Comparison of ENCODE assay signal across 8 cellular contexts in the genomic region with DNA sequence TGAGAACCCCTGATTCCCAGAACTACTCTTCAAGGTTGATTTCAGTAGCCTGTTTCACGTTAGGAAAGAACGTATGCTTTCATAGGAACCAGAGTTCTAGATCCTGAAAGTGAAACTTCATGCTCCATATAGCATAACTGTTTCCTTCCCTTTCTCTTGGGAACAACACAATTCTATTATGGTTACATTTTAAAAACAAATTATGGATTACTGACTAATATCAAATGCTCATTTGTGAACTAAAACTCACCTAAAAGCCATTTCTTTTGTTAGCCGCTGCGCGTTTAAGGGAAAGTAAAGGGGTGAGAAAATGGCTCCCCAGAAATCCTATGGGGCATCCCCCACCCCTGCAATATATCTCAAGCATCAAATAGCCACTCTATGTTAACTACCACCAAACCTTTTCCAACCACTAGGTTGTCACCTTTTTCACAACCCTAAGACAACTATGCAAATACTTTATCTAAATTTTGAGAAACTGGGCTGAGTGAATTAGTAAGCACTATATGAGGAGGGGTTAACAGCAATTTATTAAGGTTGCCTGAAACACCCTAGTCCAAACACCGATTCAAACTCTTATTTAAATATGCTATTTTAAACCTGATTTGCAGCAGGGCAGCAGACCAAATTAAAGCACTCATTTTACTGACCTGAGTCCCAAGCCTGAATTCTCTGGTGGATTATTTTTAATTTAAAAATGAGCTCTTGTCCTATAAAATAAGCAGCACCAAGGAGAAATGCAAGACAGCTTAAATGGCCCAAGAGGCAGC. TPM values are rescaled to one million over a fixed set of nuclear protein-coding genes. Genes with fewer than 3 reads are reported as not detected.
A peak's percentile ranks its signal among the peaks of the same experiment; 100 is the strongest.
DNase-seq lines count a peak whose midpoint lies in the region; ATAC-seq, FAIRE-seq and TF ChIP-seq lines count a peak whose summit lies in the region.

No MANE protein-coding gene starts in this region.

- intact Hi-C loops in CD4-positive, alpha-beta T cell (cut with DNase I, micrococcal nuclease), result loop anchor here (2.0 to 10.0 kb wide), 8 partner anchors 22 to 1636 kb away; partner anchors contain the start of genes ERICH6 (in 1 of the 2), HPS3 (in 1 of the 2), PFN2 (in 1 of the 2) and RNF13 (in 1 of the 2)

- ATAC-seq in CD4-positive, alpha-beta T cell (ENCODE audit: poor library complexity), result no peak
- peak; percentile 44 for ATAC-seq in GM21360 (IDR thresholded peaks at IDR 0.05; ENCODE audit: unreplicated experiment)

- H3K4me1 Mint-ChIP-seq in CD4-positive, alpha-beta T cell (ENCODE audit: low read depth), result peaks cover 73% of the 10 kb centered on the region
- peaks cover 23% of the 10 kb centered on the region for H3K4me1 Mint-ChIP-seq in astrocyte (ENCODE audit: low read depth, unreplicated experiment)
- H3K4me1 Mint-ChIP-seq in mesothelial cell of epicardium, result peaks cover 30% of the 10 kb centered on the region

- H3K36me3 Mint-ChIP-seq in CD4-positive, alpha-beta T cell (ENCODE audit: low read depth), result peaks cover 69% of the 10 kb centered on the region
- H3K36me3 Mint-ChIP-seq in astrocyte (ENCODE audit: low read depth, unreplicated experiment) (peaks cover 4% of the 10 kb centered on the region), mesothelial cell of epicardium (peaks cover 5% of the 10 kb centered on the region)

- no peaks in the 10 kb centered on the region for H3K36me3 ChIP-seq in astrocyte (ENCODE audit: insufficient read depth, low read length)

- H3K27ac ChIP-seq in CD4-positive, alpha-beta T cell (ENCODE audit: low read depth, low read length), result peak overlapping the region; percentile 40
- no peak overlapping the region for H3K27ac ChIP-seq in astrocyte (ENCODE audit: low read depth, low read length)

- no peaks in the 10 kb centered on the region for H3K27me3 Mint-ChIP-seq in CD4-positive, alpha-beta T cell
- H3K27me3 Mint-ChIP-seq in astrocyte (ENCODE audit: low read depth, unreplicated experiment) (no peaks in the 10 kb centered on the region), mesothelial cell of epicardium (ENCODE audit: low read depth) (no peaks in the 10 kb centered on the region)

- peak overlapping the region; percentile 74 for H3K4me3 ChIP-seq in Jurkat, Clone E6-1 (ENCODE audit: low read length)
- peak overlapping the region; percentile 86 for H3K4me3 ChIP-seq in astrocyte (ENCODE audit: insufficient read depth, low read depth, low read length)

- H3K27me3 ChIP-seq in CD4-positive, alpha-beta T cell (ENCODE audit: control insufficient read depth, insufficient read depth, low read length), result no peaks in the 10 kb centered on the region
- no peaks in the 10 kb centered on the region for H3K27me3 ChIP-seq in astrocyte (ENCODE audit: insufficient read depth, low read length)

- TF ChIP-seq CTCF in CD4-positive, alpha-beta T cell (IDR thresholded peaks at IDR 0.05), result no peak
- TF ChIP-seq CTCF in astrocyte (IDR thresholded peaks at IDR 0.05; ENCODE audit: insufficient read depth, low read depth, low read length) (no peak), mesothelial cell of epicardium (IDR thresholded peaks at IDR 0.05; ENCODE audit: unreplicated experiment) (no peak)

- DNase-seq in CD4-positive, alpha-beta T cell, result no peak
- no peak for DNase-seq in Jurkat, Clone E6-1 (ENCODE audit: low read depth, low spot score)
- DNase-seq in astrocyte (ENCODE audit: low read depth) (no peak), mesothelial cell of epicardium (ENCODE audit: low spot score in 2 of 2, unreplicated experiment in 2 of 2) (no peak), HuH-7 (ENCODE audit: low spot score) (no peak), UCSD-AML1 (lab: John Stamatoyannopoulos, UW; ENCODE audit: unreplicated experiment) (no peak), NCI-H2107 (lab: John Stamatoyannopoulos, UW) (no peak)

- H3K9ac ChIP-seq in astrocyte (ENCODE audit: low read length), result peak overlapping the region; percentile 89

- POLR2A ChIA-PET in CD4-positive, alpha-beta T cell (lab: Charles Lee), result interaction anchor here (3.5 to 7.0 kb wide), 6 partner anchors 8 to 351 kb away, joined by 11 to 146 read pairs (median 64); partner anchors contain the start of genes EIF2A, ERICH6, SELENOT and SERP1

- H2AFZ ChIP-seq in astrocyte (ENCODE audit: low read depth, low read length), result no peak overlapping the region

- H4K20me1 ChIP-seq in astrocyte (ENCODE audit: insufficient read depth, low read length), result peaks cover 53% of the 10 kb centered on the region

- H3K4me2 ChIP-seq in astrocyte (ENCODE audit: low read length), result peak overlapping the region; percentile 96

- peak overlapping the region; percentile 94 for H3K4me3 Mint-ChIP-seq in CD4-positive, alpha-beta T cell
- H3K4me3 Mint-ChIP-seq in astrocyte (ENCODE audit: unreplicated experiment) (peak overlapping the region; percentile 95), mesothelial cell of epicardium (peak overlapping the region; percentile 94)

- peak overlapping the region; percentile 88 for H3K27ac Mint-ChIP-seq in CD4-positive, alpha-beta T cell
- H3K27ac Mint-ChIP-seq in astrocyte (ENCODE audit: unreplicated experiment) (peak overlapping the region; percentile 34), mesothelial cell of epicardium (no peak overlapping the region)

- H3K9me3 Mint-ChIP-seq in CD4-positive, alpha-beta T cell, result no peaks in the 10 kb centered on the region
- H3K9me3 Mint-ChIP-seq in astrocyte (ENCODE audit: unreplicated experiment) (no peaks in the 10 kb centered on the region), mesothelial cell of epicardium (no peaks in the 10 kb centered on the region)

- H3K4me1 ChIP-seq in astrocyte (ENCODE audit: insufficient read depth, low read length), result peaks cover 16% of the 10 kb centered on the region

- FAIRE-seq in astrocyte (lab: Jason Lieb, UNC), result no peak

- CTCF ChIA-PET in CD4-positive, alpha-beta T cell (lab: Charles Lee), result interaction anchor here (1.1 to 2.3 kb wide), 5 partner anchors 27 to 351 kb away, joined by 3 to 8 read pairs (median 4); no protein-coding TSS in a partner anchor

- peaks cover 64% of the 10 kb centered on the region for H3K79me2 ChIP-seq in astrocyte (ENCODE audit: insufficient read depth, low read length)

- no peaks in the 10 kb centered on the region for H3K9me3 ChIP-seq in CD4-positive, alpha-beta T cell (ENCODE audit: control insufficient read depth, low read length)
- H3K9me3 ChIP-seq in astrocyte (ENCODE audit: insufficient read depth, low read depth, low read length), result no peaks in the 10 kb centered on the region

RNA-seq across cellular contexts. Expression of gene SIAH2, which starts 2.4 kb away (rescaled TPM):
- total RNA-seq in CD4-positive, alpha-beta T cell, result 10 to 100 TPM; 73.7 to 76.1 TPM
- 29.7 TPM for polyA plus RNA-seq in Jurkat, Clone E6-1 (2012; ENCODE audit: insufficient read depth, insufficient read length)
- total RNA-seq in astrocyte (39.3 and 46.2 TPM in 2 replicates), mesothelial cell of epicardium (9.5 to 12.6 TPM (median 10.5 TPM) in 3 replicates)

RNA-seq across cellular contexts. Expression of gene ERICH6, which starts 56.9 kb away (rescaled TPM):
- not detected for total RNA-seq in CD4-positive, alpha-beta T cell
- polyA plus RNA-seq in Jurkat, Clone E6-1 (2012; ENCODE audit: insufficient read depth, insufficient read length), result not detected
- total RNA-seq in astrocyte (0.09 TPM in 1 of 2 replicates, not detected in the other), mesothelial cell of epicardium (0.24 to 0.68 TPM (median 0.65 TPM) in 3 replicates)
